In the genomic region with DNA sequence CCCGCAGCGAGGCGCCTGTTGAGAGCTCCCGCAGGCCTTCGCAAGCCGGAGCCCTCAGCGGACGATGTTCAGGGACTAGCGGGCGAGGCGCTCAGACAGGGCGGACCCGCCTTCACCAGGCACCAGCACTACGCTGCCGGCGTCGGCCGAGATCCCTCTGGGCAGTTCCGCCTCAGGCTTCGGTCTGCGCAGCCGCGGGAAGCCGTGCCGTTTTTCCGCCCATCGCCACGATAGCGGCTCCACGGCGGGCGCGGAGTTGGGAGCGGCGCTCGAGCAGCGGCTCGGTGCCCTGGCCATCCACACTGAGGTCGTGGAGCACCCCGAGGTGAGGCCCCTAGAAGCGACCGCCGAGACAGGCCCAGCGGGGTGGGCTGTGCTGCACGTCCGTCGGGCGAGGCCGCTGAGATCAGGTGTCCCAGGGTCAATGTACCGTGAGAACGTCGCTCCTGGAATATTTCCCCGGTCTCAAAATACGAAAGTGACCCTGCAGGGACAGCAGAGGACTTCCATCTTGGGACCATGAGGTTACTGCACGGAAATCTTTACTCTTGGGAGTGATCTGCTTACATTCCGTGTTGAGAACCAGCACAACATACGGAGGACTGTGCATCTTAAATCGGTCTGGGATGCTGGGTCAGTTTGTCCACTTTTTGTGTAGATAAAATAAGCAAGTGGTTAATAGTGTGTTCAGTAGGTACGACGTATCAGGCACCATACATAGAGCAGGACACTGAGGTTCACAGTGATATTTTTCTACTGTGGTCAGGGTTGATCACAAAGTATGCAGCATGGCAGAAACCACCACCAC, we compare ENCODE assay signal across 1 cellular context.
TF ChIP-seq lines count a peak whose summit lies in the region.

No MANE protein-coding gene starts in this region.

TF ChIP-seq in HepG2, 621 proteins besides CTCF, POLR2A, EP300 and RAD21 (continued from another document and continues in another):
- TF ChIP-seq, protein P1, sequence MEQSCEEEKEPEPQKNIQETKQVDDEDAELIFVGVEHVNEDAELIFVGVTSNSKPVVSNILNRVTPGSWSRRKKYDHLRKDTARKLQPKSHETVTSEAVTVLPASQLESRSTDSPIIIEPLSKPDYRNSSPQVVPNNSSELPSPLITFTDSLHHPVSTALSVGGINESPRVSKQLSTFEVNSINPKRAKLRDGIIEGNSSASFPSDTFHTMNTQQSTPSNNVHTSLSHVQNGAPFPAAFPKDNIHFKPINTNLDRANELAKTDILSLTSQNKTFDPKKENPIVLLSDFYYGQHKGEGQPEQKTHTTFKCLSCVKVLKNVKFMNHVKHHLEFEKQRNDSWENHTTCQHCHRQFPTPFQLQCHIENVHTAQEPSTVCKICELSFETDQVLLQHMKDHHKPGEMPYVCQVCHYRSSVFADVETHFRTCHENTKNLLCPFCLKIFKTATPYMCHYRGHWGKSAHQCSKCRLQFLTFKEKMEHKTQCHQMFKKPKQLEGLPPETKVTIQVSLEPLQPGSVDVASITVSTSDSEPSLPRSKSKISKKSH (CRISPR knock-in tag; IDR thresholded peaks at IDR 0.05; ENCODE audit: borderline replicate concordance), result peak; percentile 97
- TF ChIP-seq KMT2A (CRISPR knock-in tag; IDR thresholded peaks at IDR 0.05), result peak; percentile 99
- TF ChIP-seq, protein P2, sequence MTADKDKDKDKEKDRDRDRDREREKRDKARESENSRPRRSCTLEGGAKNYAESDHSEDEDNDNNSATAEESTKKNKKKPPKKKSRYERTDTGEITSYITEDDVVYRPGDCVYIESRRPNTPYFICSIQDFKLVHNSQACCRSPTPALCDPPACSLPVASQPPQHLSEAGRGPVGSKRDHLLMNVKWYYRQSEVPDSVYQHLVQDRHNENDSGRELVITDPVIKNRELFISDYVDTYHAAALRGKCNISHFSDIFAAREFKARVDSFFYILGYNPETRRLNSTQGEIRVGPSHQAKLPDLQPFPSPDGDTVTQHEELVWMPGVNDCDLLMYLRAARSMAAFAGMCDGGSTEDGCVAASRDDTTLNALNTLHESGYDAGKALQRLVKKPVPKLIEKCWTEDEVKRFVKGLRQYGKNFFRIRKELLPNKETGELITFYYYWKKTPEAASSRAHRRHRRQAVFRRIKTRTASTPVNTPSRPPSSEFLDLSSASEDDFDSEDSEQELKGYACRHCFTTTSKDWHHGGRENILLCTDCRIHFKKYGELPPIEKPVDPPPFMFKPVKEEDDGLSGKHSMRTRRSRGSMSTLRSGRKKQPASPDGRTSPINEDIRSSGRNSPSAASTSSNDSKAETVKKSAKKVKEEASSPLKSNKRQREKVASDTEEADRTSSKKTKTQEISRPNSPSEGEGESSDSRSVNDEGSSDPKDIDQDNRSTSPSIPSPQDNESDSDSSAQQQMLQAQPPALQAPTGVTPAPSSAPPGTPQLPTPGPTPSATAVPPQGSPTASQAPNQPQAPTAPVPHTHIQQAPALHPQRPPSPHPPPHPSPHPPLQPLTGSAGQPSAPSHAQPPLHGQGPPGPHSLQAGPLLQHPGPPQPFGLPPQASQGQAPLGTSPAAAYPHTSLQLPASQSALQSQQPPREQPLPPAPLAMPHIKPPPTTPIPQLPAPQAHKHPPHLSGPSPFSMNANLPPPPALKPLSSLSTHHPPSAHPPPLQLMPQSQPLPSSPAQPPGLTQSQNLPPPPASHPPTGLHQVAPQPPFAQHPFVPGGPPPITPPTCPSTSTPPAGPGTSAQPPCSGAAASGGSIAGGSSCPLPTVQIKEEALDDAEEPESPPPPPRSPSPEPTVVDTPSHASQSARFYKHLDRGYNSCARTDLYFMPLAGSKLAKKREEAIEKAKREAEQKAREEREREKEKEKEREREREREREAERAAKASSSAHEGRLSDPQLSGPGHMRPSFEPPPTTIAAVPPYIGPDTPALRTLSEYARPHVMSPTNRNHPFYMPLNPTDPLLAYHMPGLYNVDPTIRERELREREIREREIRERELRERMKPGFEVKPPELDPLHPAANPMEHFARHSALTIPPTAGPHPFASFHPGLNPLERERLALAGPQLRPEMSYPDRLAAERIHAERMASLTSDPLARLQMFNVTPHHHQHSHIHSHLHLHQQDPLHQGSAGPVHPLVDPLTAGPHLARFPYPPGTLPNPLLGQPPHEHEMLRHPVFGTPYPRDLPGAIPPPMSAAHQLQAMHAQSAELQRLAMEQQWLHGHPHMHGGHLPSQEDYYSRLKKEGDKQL (CRISPR knock-in tag; IDR thresholded peaks at IDR 0.05; ENCODE audit: low read depth), result peak; percentile 64
- no peak for TF ChIP-seq TBL1XR1 (IDR thresholded peaks at IDR 0.05; ENCODE audit: borderline replicate concordance, low read length, partially characterized antibody)
- TF ChIP-seq, protein P3, sequence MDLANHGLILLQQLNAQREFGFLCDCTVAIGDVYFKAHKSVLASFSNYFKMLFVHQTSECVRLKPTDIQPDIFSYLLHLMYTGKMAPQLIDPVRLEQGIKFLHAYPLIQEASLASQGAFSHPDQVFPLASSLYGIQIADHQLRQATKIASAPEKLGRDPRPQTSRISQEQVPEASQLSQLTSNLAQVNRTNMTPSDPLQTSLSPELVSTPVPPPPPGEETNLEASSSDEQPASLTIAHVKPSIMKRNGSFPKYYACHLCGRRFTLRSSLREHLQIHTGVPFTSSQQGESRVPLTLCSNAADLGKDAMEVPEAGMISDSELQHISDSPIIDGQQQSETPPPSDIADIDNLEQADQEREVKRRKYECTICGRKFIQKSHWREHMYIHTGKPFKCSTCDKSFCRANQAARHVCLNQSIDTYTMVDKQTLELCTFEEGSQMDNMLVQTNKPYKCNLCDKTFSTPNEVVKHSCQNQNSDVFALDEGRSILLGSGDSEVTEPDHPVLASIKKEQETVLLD (CRISPR knock-in tag; IDR thresholded peaks at IDR 0.05; ENCODE audit: low read depth), result peak; percentile 43; the same call in 1 of the 2 replicates
- no peak for TF ChIP-seq NPAS2 (CRISPR knock-in tag; IDR thresholded peaks at IDR 0.05; ENCODE audit: borderline replicate concordance)
- no peak for TF ChIP-seq ZNF207 (IDR thresholded peaks at IDR 0.05; ENCODE audit: borderline replicate concordance)
- TF ChIP-seq SRSF4 (IDR thresholded peaks at IDR 0.05; ENCODE audit: low read depth, low read length, poor library complexity, severe bottlenecking), result no peak
- TF ChIP-seq, protein P4, sequence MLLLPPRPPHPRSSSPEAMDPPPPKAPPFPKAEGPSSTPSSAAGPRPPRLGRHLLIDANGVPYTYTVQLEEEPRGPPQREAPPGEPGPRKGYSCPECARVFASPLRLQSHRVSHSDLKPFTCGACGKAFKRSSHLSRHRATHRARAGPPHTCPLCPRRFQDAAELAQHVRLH (CRISPR knock-in tag; IDR thresholded peaks at IDR 0.05; ENCODE audit: borderline replicate concordance, low read depth), result peak; percentile 69; the same call in 1 of the 2 replicates
- peak; percentile 89 for TF ChIP-seq ETV6 (CRISPR knock-in tag; conservative IDR thresholded peaks at IDR 0.05)
- TF ChIP-seq, protein P5, sequence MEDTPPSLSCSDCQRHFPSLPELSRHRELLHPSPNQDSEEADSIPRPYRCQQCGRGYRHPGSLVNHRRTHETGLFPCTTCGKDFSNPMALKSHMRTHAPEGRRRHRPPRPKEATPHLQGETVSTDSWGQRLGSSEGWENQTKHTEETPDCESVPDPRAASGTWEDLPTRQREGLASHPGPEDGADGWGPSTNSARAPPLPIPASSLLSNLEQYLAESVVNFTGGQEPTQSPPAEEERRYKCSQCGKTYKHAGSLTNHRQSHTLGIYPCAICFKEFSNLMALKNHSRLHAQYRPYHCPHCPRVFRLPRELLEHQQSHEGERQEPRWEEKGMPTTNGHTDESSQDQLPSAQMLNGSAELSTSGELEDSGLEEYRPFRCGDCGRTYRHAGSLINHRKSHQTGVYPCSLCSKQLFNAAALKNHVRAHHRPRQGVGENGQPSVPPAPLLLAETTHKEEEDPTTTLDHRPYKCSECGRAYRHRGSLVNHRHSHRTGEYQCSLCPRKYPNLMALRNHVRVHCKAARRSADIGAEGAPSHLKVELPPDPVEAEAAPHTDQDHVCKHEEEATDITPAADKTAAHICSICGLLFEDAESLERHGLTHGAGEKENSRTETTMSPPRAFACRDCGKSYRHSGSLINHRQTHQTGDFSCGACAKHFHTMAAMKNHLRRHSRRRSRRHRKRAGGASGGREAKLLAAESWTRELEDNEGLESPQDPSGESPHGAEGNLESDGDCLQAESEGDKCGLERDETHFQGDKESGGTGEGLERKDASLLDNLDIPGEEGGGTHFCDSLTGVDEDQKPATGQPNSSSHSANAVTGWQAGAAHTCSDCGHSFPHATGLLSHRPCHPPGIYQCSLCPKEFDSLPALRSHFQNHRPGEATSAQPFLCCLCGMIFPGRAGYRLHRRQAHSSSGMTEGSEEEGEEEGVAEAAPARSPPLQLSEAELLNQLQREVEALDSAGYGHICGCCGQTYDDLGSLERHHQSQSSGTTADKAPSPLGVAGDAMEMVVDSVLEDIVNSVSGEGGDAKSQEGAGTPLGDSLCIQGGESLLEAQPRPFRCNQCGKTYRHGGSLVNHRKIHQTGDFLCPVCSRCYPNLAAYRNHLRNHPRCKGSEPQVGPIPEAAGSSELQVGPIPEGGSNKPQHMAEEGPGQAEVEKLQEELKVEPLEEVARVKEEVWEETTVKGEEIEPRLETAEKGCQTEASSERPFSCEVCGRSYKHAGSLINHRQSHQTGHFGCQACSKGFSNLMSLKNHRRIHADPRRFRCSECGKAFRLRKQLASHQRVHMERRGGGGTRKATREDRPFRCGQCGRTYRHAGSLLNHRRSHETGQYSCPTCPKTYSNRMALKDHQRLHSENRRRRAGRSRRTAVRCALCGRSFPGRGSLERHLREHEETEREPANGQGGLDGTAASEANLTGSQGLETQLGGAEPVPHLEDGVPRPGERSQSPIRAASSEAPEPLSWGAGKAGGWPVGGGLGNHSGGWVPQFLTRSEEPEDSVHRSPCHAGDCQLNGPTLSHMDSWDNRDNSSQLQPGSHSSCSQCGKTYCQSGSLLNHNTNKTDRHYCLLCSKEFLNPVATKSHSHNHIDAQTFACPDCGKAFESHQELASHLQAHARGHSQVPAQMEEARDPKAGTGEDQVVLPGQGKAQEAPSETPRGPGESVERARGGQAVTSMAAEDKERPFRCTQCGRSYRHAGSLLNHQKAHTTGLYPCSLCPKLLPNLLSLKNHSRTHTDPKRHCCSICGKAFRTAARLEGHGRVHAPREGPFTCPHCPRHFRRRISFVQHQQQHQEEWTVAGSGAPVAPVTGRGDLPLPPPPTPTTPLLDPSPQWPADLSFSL (CRISPR knock-in tag; IDR thresholded peaks at IDR 0.05), result no peak
- no peak for TF ChIP-seq PRPF4 (IDR thresholded peaks at IDR 0.05; ENCODE audit: low read depth, low read length, poor library complexity, severe bottlenecking)
- TF ChIP-seq NONO (IDR thresholded peaks at IDR 0.05), result no peak
- peak; percentile 97 for TF ChIP-seq NONO (CRISPR knock-in tag; conservative IDR thresholded peaks at IDR 0.05)
- peak; percentile 96 for TF ChIP-seq SPEN (CRISPR knock-in tag; IDR thresholded peaks at IDR 0.05; ENCODE audit: low read depth)
- TF ChIP-seq ZNF556 (CRISPR knock-in tag; IDR thresholded peaks at IDR 0.05; ENCODE audit: borderline replicate concordance), result peak; percentile 85; the same call in 1 of the 2 replicates
- TF ChIP-seq, protein P6, sequence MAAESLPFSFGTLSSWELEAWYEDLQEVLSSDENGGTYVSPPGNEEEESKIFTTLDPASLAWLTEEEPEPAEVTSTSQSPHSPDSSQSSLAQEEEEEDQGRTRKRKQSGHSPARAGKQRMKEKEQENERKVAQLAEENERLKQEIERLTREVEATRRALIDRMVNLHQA (CRISPR knock-in tag; IDR thresholded peaks at IDR 0.05), result no peak
- no peak for TF ChIP-seq ATF1 (CRISPR knock-in tag; IDR thresholded peaks at IDR 0.05)
- TF ChIP-seq TRIM24 (CRISPR knock-in tag; IDR thresholded peaks at IDR 0.05), result no peak
- TF ChIP-seq, protein P7, sequence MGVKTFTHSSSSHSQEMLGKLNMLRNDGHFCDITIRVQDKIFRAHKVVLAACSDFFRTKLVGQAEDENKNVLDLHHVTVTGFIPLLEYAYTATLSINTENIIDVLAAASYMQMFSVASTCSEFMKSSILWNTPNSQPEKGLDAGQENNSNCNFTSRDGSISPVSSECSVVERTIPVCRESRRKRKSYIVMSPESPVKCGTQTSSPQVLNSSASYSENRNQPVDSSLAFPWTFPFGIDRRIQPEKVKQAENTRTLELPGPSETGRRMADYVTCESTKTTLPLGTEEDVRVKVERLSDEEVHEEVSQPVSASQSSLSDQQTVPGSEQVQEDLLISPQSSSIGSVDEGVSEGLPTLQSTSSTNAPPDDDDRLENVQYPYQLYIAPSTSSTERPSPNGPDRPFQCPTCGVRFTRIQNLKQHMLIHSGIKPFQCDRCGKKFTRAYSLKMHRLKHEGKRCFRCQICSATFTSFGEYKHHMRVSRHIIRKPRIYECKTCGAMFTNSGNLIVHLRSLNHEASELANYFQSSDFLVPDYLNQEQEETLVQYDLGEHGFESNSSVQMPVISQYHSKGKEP (CRISPR knock-in tag; IDR thresholded peaks at IDR 0.05), result peak; percentile 92; the same call in 1 of the 2 replicates
- peak; percentile 92 for TF ChIP-seq RXRA (CRISPR knock-in tag; IDR thresholded peaks at IDR 0.05)
- TF ChIP-seq, protein P8, sequence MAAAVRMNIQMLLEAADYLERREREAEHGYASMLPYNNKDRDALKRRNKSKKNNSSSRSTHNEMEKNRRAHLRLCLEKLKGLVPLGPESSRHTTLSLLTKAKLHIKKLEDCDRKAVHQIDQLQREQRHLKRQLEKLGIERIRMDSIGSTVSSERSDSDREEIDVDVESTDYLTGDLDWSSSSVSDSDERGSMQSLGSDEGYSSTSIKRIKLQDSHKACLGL (CRISPR knock-in tag; IDR thresholded peaks at IDR 0.05), result peak; percentile 91
- no peak for TF ChIP-seq PHF5A (CRISPR knock-in tag; IDR thresholded peaks at IDR 0.05; ENCODE audit: low read depth, unreplicated experiment)
- TF ChIP-seq POLR2G (IDR thresholded peaks at IDR 0.05; ENCODE audit: low read depth, low read length), result peak; percentile 99
- TF ChIP-seq, protein P9, sequence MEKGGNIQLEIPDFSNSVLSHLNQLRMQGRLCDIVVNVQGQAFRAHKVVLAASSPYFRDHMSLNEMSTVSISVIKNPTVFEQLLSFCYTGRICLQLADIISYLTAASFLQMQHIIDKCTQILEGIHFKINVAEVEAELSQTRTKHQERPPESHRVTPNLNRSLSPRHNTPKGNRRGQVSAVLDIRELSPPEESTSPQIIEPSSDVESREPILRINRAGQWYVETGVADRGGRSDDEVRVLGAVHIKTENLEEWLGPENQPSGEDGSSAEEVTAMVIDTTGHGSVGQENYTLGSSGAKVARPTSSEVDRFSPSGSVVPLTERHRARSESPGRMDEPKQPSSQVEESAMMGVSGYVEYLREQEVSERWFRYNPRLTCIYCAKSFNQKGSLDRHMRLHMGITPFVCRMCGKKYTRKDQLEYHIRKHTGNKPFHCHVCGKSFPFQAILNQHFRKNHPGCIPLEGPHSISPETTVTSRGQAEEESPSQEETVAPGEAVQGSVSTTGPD (CRISPR knock-in tag; IDR thresholded peaks at IDR 0.05), result no peak
- peak; percentile 83 for TF ChIP-seq ZNF160 (CRISPR knock-in tag; IDR thresholded peaks at IDR 0.05)
- TF ChIP-seq SRF (IDR thresholded peaks at IDR 0.05; ENCODE audit: low read depth, low read length), result no peak
- TF ChIP-seq ZNF724P (CRISPR knock-in tag; IDR thresholded peaks at IDR 0.05; ENCODE audit: borderline replicate concordance), result peak; percentile 90; the same call in 1 of the 2 replicates
- TF ChIP-seq ZNF775 (CRISPR knock-in tag; IDR thresholded peaks at IDR 0.05; ENCODE audit: borderline replicate concordance), result no peak
- peak; percentile 97 for TF ChIP-seq ZNF883 (CRISPR knock-in tag; IDR thresholded peaks at IDR 0.05; ENCODE audit: not compliant biosample characterization)
- peak; percentile 84 for TF ChIP-seq THAP11 (CRISPR knock-in tag; IDR thresholded peaks at IDR 0.05)
- peak; percentile 90; the same call in 1 of the 2 replicates for TF ChIP-seq KDM3A (CRISPR knock-in tag; IDR thresholded peaks at IDR 0.05; ENCODE audit: low read depth)
- TF ChIP-seq ZNF3 (CRISPR knock-in tag; IDR thresholded peaks at IDR 0.05), result no peak
- peak; percentile 75 for TF ChIP-seq BCL6 (CRISPR knock-in tag; IDR thresholded peaks at IDR 0.05)
